ENCODE assay signal across 1 cellular context in genomic region chr18:51153659-51154371, GRCh38.
TF ChIP-seq lines count a peak whose summit lies in the region.

No MANE protein-coding gene starts in this region.

TF ChIP-seq in GM12878, 131 proteins besides CTCF, POLR2A, EP300 and RAD21 (continued from another document and continues in another):
- TF ChIP-seq E2F4 (IDR thresholded peaks at IDR 0.05; ENCODE audit: low read depth, low read length) (no peak), YY1 (IDR thresholded peaks at IDR 0.05; ENCODE audit: low read depth, low read length) (peak; percentile 34; the same call in 1 of the 2 replicates), ASH2L (IDR thresholded peaks at IDR 0.05; ENCODE audit: borderline replicate concordance, low read depth) (peak; percentile 96; the same call in 1 of the 2 replicates), MYC (IDR thresholded peaks at IDR 0.05; ENCODE audit: insufficient read depth, insufficient read length, insufficient replicate concordance, low read length, severe bottlenecking) (no peak), MEF2A (IDR thresholded peaks at IDR 0.05; ENCODE audit: insufficient read depth, low read depth, low read length) (no peak), TAF1 (IDR thresholded peaks at IDR 0.05; ENCODE audit: borderline replicate concordance, low read depth, low read length) (0 out of 2 replicates have a peak, but pooled peaks have one; percentile 35), EZH2 (IDR thresholded peaks at IDR 0.05; ENCODE audit: borderline replicate concordance, control insufficient read depth, low read depth, low read length) (no peak), RUNX3 (IDR thresholded peaks at IDR 0.05; ENCODE audit: low read length) (peak; percentile 80), LARP7 (IDR thresholded peaks at IDR 0.05) (peak; percentile 32; the same call in 1 of the 2 replicates), ZNF384 (IDR thresholded peaks at IDR 0.05; ENCODE audit: borderline replicate concordance, low read depth, low read length) (peak; percentile 35; the same call in 1 of the 2 replicates), TCF12 (IDR thresholded peaks at IDR 0.05; ENCODE audit: low read depth, low read length) (peak; percentile 99), MLLT1 (IDR thresholded peaks at IDR 0.05) (peak; percentile 29; the same call in 1 of the 2 replicates), MAX (IDR thresholded peaks at IDR 0.05; ENCODE audit: low read depth, low read length) (peak; percentile 10; the same call in 1 of the 2 replicates), ZNF622 (IDR thresholded peaks at IDR 0.05) (no peak), POU2F2 (IDR thresholded peaks at IDR 0.05; ENCODE audit: borderline replicate concordance, low read depth, low read length) (0 out of 3 replicates have a peak, but pooled peaks have one; percentile 6), ATF7 (IDR thresholded peaks at IDR 0.05; ENCODE audit: low read depth) (peak; percentile 54; the same call in 1 of the 2 replicates), BHLHE40 (IDR thresholded peaks at IDR 0.05; ENCODE audit: borderline replicate concordance in 1 of 2, low read depth in 2 of 2, low read length in 1 of 2) (peak in 1 of 2 experiments; percentile 56; a peak in 3 of 4 replicates), KAT2A (conservative IDR thresholded peaks at IDR 0.05; ENCODE audit: control insufficient read depth, low read depth, low read length) (no peak), ETV6 (conservative IDR thresholded peaks at IDR 0.05 in 1 of 2, IDR thresholded peaks at IDR 0.05 in 1 of 2; ENCODE audit: borderline replicate concordance in 1 of 2, low read depth in 1 of 2) (0 out of 4 replicates have a peak, but pooled peaks of 1 of the 2 experiments have one; percentile 45), CHD4 (IDR thresholded peaks at IDR 0.05) (no peak), PAX8 (IDR thresholded peaks at IDR 0.05) (no peak), ELK1 (IDR thresholded peaks at IDR 0.05; ENCODE audit: low read depth, low read length) (no peak), DPF2 (IDR thresholded peaks at IDR 0.05) (peak; percentile 98), BACH1 (IDR thresholded peaks at IDR 0.05; ENCODE audit: borderline replicate concordance) (peak; percentile 54; the same call in 1 of the 2 replicates), MTA3 (IDR thresholded peaks at IDR 0.05; ENCODE audit: borderline replicate concordance, low read length) (0 out of 2 replicates have a peak, but pooled peaks have one; percentile 73), SIX5 (IDR thresholded peaks at IDR 0.05; ENCODE audit: low read depth, low read length, severe bottlenecking) (no peak), IRF4 (IDR thresholded peaks at IDR 0.05; ENCODE audit: low read depth, low read length) (peak; percentile 59; the same call in 1 of the 2 replicates), ZBED1 (IDR thresholded peaks at IDR 0.05; ENCODE audit: borderline replicate concordance) (peak; percentile 62; the same call in 1 of the 2 replicates), WRNIP1 (IDR thresholded peaks at IDR 0.05; ENCODE audit: borderline replicate concordance, low read depth, low read length) (no peak), CEBPB (IDR thresholded peaks at IDR 0.05; ENCODE audit: borderline replicate concordance in 1 of 2, low read depth in 2 of 2, low read length in 2 of 2) (no peak), ZSCAN29 (IDR thresholded peaks at IDR 0.05) (no peak), CBX5 (IDR thresholded peaks at IDR 0.05; ENCODE audit: low read depth) (no peak), NFIC (IDR thresholded peaks at IDR 0.05; ENCODE audit: low read depth, low read length) (peak; percentile 56; the same call in 1 of the 2 replicates), SREBF2 (IDR thresholded peaks at IDR 0.05; ENCODE audit: low read length) (no peak), NRF1 (conservative IDR thresholded peaks at IDR 0.05; ENCODE audit: low read depth, low read length) (no peak), ZBTB4 (CRISPR knock-in tag; IDR thresholded peaks at IDR 0.05) (no peak), MYB (IDR thresholded peaks at IDR 0.05; ENCODE audit: borderline replicate concordance, low read depth, low read length) (no peak), NR2C2 (IDR thresholded peaks at IDR 0.05; ENCODE audit: borderline replicate concordance, control insufficient read depth, insufficient read length, low read depth) (no peak), CBFB (IDR thresholded peaks at IDR 0.05; ENCODE audit: low read depth) (peak; percentile 66; the same call in 1 of the 2 replicates), JUNB (IDR thresholded peaks at IDR 0.05) (no peak)
- TF ChIP-seq, protein P1, sequence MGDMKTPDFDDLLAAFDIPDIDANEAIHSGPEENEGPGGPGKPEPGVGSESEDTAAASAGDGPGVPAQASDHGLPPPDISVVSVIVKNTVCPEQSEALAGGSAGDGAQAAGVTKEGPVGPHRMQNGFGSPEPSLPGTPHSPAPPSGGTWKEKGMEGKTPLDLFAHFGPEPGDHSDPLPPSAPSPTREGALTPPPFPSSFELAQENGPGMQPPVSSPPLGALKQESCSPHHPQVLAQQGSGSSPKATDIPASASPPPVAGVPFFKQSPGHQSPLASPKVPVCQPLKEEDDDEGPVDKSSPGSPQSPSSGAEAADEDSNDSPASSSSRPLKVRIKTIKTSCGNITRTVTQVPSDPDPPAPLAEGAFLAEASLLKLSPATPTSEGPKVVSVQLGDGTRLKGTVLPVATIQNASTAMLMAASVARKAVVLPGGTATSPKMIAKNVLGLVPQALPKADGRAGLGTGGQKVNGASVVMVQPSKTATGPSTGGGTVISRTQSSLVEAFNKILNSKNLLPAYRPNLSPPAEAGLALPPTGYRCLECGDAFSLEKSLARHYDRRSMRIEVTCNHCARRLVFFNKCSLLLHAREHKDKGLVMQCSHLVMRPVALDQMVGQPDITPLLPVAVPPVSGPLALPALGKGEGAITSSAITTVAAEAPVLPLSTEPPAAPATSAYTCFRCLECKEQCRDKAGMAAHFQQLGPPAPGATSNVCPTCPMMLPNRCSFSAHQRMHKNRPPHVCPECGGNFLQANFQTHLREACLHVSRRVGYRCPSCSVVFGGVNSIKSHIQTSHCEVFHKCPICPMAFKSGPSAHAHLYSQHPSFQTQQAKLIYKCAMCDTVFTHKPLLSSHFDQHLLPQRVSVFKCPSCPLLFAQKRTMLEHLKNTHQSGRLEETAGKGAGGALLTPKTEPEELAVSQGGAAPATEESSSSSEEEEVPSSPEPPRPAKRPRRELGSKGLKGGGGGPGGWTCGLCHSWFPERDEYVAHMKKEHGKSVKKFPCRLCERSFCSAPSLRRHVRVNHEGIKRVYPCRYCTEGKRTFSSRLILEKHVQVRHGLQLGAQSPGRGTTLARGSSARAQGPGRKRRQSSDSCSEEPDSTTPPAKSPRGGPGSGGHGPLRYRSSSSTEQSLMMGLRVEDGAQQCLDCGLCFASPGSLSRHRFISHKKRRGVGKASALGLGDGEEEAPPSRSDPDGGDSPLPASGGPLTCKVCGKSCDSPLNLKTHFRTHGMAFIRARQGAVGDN (IDR thresholded peaks at IDR 0.05): peak; percentile 75; the same call in 1 of the 2 replicates
- TF ChIP-seq, protein P2, sequence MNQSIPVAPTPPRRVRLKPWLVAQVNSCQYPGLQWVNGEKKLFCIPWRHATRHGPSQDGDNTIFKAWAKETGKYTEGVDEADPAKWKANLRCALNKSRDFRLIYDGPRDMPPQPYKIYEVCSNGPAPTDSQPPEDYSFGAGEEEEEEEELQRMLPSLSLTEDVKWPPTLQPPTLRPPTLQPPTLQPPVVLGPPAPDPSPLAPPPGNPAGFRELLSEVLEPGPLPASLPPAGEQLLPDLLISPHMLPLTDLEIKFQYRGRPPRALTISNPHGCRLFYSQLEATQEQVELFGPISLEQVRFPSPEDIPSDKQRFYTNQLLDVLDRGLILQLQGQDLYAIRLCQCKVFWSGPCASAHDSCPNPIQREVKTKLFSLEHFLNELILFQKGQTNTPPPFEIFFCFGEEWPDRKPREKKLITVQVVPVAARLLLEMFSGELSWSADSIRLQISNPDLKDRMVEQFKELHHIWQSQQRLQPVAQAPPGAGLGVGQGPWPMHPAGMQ (IDR thresholded peaks at IDR 0.05; ENCODE audit: borderline replicate concordance): no peak
- TF ChIP-seq, protein P3, sequence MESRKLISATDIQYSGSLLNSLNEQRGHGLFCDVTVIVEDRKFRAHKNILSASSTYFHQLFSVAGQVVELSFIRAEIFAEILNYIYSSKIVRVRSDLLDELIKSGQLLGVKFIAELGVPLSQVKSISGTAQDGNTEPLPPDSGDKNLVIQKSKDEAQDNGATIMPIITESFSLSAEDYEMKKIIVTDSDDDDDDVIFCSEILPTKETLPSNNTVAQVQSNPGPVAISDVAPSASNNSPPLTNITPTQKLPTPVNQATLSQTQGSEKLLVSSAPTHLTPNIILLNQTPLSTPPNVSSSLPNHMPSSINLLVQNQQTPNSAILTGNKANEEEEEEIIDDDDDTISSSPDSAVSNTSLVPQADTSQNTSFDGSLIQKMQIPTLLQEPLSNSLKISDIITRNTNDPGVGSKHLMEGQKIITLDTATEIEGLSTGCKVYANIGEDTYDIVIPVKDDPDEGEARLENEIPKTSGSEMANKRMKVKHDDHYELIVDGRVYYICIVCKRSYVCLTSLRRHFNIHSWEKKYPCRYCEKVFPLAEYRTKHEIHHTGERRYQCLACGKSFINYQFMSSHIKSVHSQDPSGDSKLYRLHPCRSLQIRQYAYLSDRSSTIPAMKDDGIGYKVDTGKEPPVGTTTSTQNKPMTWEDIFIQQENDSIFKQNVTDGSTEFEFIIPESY (IDR thresholded peaks at IDR 0.05): no peak
- TF ChIP-seq, protein P4, sequence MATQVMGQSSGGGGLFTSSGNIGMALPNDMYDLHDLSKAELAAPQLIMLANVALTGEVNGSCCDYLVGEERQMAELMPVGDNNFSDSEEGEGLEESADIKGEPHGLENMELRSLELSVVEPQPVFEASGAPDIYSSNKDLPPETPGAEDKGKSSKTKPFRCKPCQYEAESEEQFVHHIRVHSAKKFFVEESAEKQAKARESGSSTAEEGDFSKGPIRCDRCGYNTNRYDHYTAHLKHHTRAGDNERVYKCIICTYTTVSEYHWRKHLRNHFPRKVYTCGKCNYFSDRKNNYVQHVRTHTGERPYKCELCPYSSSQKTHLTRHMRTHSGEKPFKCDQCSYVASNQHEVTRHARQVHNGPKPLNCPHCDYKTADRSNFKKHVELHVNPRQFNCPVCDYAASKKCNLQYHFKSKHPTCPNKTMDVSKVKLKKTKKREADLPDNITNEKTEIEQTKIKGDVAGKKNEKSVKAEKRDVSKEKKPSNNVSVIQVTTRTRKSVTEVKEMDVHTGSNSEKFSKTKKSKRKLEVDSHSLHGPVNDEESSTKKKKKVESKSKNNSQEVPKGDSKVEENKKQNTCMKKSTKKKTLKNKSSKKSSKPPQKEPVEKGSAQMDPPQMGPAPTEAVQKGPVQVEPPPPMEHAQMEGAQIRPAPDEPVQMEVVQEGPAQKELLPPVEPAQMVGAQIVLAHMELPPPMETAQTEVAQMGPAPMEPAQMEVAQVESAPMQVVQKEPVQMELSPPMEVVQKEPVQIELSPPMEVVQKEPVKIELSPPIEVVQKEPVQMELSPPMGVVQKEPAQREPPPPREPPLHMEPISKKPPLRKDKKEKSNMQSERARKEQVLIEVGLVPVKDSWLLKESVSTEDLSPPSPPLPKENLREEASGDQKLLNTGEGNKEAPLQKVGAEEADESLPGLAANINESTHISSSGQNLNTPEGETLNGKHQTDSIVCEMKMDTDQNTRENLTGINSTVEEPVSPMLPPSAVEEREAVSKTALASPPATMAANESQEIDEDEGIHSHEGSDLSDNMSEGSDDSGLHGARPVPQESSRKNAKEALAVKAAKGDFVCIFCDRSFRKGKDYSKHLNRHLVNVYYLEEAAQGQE (IDR thresholded peaks at IDR 0.05; ENCODE audit: low read depth, low read length): no peak
